In the genomic region with DNA sequence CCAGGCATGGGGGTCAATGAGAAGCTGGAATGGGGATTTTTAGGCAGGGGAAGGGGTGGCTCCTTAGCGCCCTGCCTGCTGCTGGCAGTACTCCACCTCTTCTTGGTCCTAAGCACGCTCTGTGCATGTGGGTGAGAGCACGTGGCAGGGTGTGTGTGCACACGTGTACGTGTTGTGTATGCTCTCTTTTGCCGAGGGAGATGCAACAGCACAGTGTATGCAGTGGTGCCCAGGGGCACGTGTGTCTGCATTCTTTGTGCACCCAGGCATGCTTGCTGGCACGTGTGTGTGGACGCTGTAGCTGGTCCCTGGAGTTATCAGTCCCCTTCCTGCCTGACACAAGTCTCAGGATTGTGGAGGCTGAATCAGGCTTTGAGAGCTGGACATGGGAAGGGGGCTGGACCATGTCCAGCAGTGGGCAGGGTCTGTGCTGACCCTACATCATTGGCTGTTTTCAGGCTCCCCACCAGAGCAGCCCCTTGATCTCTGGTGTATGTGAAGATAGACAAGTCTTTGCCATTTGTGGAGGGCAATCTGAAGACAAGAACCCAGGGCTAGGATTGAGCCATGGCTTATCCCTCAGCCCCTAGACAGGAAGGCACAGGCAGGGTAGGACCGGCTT, we compare ENCODE assay signal across 34 cellular contexts. TPM values are rescaled to one million over a fixed set of nuclear protein-coding genes. Genes with fewer than 3 reads are reported as not detected.
A peak's percentile ranks its signal among the peaks of the same experiment; 100 is the strongest.
DNase-seq lines count a peak whose midpoint lies in the region; ATAC-seq and TF ChIP-seq lines count a peak whose summit lies in the region.
"Had no signal": no experiment of that assay in that cellular context is flagged by ENCODE, and none has a peak within 500 bp of the region (broad histone marks: within the 10 kb centered on the region; RNA-seq: fewer than 3 reads in every experiment).

No MANE protein-coding gene starts in this region.

- peaks cover 32% of the 10 kb centered on the region for H3K27me3 Mint-ChIP-seq in H9 (ENCODE audit: low read depth)
- H3K27me3 Mint-ChIP-seq in activated T-helper 17 cell treated with anti-CD3 and anti-CD28 coated beads, Interleukin-2, amount 50 U/mL, for 72 hours: peaks cover 13% of the 10 kb centered on the region

- no peak overlapping the region for H3K27ac Mint-ChIP-seq in H9
- H3K27ac Mint-ChIP-seq in activated T-helper 17 cell treated with anti-CD3 and anti-CD28 coated beads, Interleukin-2, amount 50 U/mL, for 72 hours: peak overlapping the region; percentile 10
- H3K27ac Mint-ChIP-seq: activated CD8-positive, alpha-beta T cell treated with anti-CD3 and anti-CD28 coated beads, Interleukin-2, amount 10 ng/mL, durations not matched to agents 7 days and 5 days; activated naive CD8-positive, alpha-beta T cell treated with anti-CD3 and anti-CD28 coated beads for 36 hours; HFFc6; stimulated activated naive CD8-positive, alpha-beta T cell treated with anti-CD3 and anti-CD28 coated beads, Interleukin-15, Interleukin-2, amounts not matched to agents 100 ng/mL and 50 ng/mL, for 24 hours had no signal

- H3K4me1 ChIP-seq in H9 (ENCODE audit: insufficient read depth, low read length): peaks cover 8% of the 10 kb centered on the region; the same call in 1 of the 2 replicates

- peaks cover 22 to 31% of the 10 kb centered on the region in 2 experiments for H3K4me1 Mint-ChIP-seq in H9
- H3K4me1 Mint-ChIP-seq in activated T-helper 17 cell treated with anti-CD3 and anti-CD28 coated beads, Interleukin-2, amount 50 U/mL, for 72 hours: no peaks in the 10 kb centered on the region

- no peak overlapping the region for H2BK5ac ChIP-seq in H9 (ENCODE audit: insufficient read length, low read length)

- H3K18ac ChIP-seq in H9 (ENCODE audit: insufficient read length, low read depth, low read length): no peak overlapping the region

- no peak for TF ChIP-seq CTCF in H9 (conservative IDR thresholded peaks at IDR 0.05)

- H3K4ac ChIP-seq in H9 (ENCODE audit: low read depth, low read length): no peak overlapping the region

- no peak overlapping the region for H3T11ph ChIP-seq in H9 (ENCODE audit: low read length)

- no peak overlapping the region for H3K27ac ChIP-seq in H9 (ENCODE audit: insufficient read length, low read depth, low read length)
- H3K27ac ChIP-seq: ascending aorta, BLaER1, gastrocnemius medialis, left lung, RWPE1, skin epidermis had no signal

- no CpG with 5 or more reads among the region's 10 CpGs for WGBS in H9 (ENCODE audit: extremely low coverage, insufficient read length, low lambda C conversion rate)

- no peaks in the 10 kb centered on the region for H3K9me3 Mint-ChIP-seq in H9
- no peaks in the 10 kb centered on the region for H3K9me3 Mint-ChIP-seq in activated T-helper 17 cell treated with anti-CD3 and anti-CD28 coated beads, Interleukin-2, amount 50 U/mL, for 72 hours
- H3K9me3 Mint-ChIP-seq: activated naive CD8-positive, alpha-beta T cell treated with anti-CD3 and anti-CD28 coated beads for 36 hours; HFFc6; stimulated activated naive CD8-positive, alpha-beta T cell treated with anti-CD3 and anti-CD28 coated beads, Interleukin-15, Interleukin-2, amounts not matched to agents 100 ng/mL and 50 ng/mL, for 24 hours had no signal

- no peak overlapping the region for H2BK20ac ChIP-seq in H9 (ENCODE audit: low read depth, low read length, poor library complexity, severe bottlenecking)

- H2AFZ ChIP-seq in H9 (ENCODE audit: low read length): no peak overlapping the region

- no peak overlapping the region for H3K4me2 ChIP-seq in H9 (ENCODE audit: insufficient read depth, insufficient read length, low read length)
- H3K4me2 ChIP-seq: BLaER1 had no signal

- no peak for ATAC-seq in activated T-helper 17 cell treated with anti-CD3 and anti-CD28 coated beads, Interleukin-2, amount 50 U/mL, for 72 hours (replicated peaks)
- ATAC-seq in HG02759 (IDR thresholded peaks at IDR 0.05; ENCODE audit: unreplicated experiment) (no peak), GM18858 (IDR thresholded peaks at IDR 0.05; ENCODE audit: unreplicated experiment) (no peak)
- ATAC-seq: gastrocnemius medialis, left lung had no signal

- no peak overlapping the region for H3K14ac ChIP-seq in H9 (ENCODE audit: insufficient read depth, low read length)

- no peak overlapping the region for H3K4me3 Mint-ChIP-seq in H9
- H3K4me3 Mint-ChIP-seq in activated T-helper 17 cell treated with anti-CD3 and anti-CD28 coated beads, Interleukin-2, amount 50 U/mL, for 72 hours: no peak overlapping the region
- H3K4me3 Mint-ChIP-seq: activated CD8-positive, alpha-beta T cell treated with anti-CD3 and anti-CD28 coated beads, Interleukin-2, amount 10 ng/mL, durations not matched to agents 7 days and 5 days; activated naive CD8-positive, alpha-beta T cell treated with anti-CD3 and anti-CD28 coated beads for 36 hours; HFFc6; stimulated activated naive CD8-positive, alpha-beta T cell treated with anti-CD3 and anti-CD28 coated beads, Interleukin-15, Interleukin-2, amounts not matched to agents 100 ng/mL and 50 ng/mL, for 24 hours had no signal

- H3K23me2 ChIP-seq in H9 (ENCODE audit: insufficient read length, low read depth, low read length, poor library complexity, severe bottlenecking): peaks cover 7% of the 10 kb centered on the region

- no peak overlapping the region for H4K5ac ChIP-seq in H9 (ENCODE audit: insufficient read length, low read depth, low read length)

- H2BK12ac ChIP-seq in H9 (ENCODE audit: insufficient read length, low read depth, low read length): no peak overlapping the region

- no peak overlapping the region for H3K9ac ChIP-seq in H9 (ENCODE audit: extremely low read depth, insufficient read length, low read length)
- H3K9ac ChIP-seq: BLaER1 had no signal

- H3K27me3 ChIP-seq in H9 (ENCODE audit: insufficient read depth, low read length): no peaks in the 10 kb centered on the region

- DNase-seq in H9: no peak
- peak; percentile 27 for DNase-seq in kidney tubule cell (ENCODE audit: low spot score)
- DNase-seq in putamen (ENCODE audit: low spot score): peak; percentile 26
- DNase-seq in NOMO-1 treated with DMSO at 0.1 percent for 48 hours (lab: John Stamatoyannopoulos, UW; ENCODE audit: unreplicated experiment): no peak
- DNase-seq: ACHN; activated CD4-positive, alpha-beta T cell treated with anti-CD3 and anti-CD28 coated beads for 1 hour; activated CD8-positive, alpha-beta T cell treated with anti-CD3 and anti-CD28 coated beads, Interleukin-2, amount 10 ng/mL, durations not matched to agents 7 days and 5 days; activated effector memory CD4-positive, alpha-beta T cell treated with Interleukin-2 at 50 U/mL for 16 hours; activated naive CD8-positive, alpha-beta T cell treated with anti-CD3 and anti-CD28 coated beads for 36 hours; central memory CD4-positive, alpha-beta T cell; COR-L47; DND-41; gastrocnemius medialis; HFFc6; KG1; left lung; mesendoderm; MM.1S; NCI-H1417 treated with DMSO at 0.1 percent for 48 hours; NCI-H2081 treated with DMSO at 0.1 percent for 48 hours; NCI-H345; NCI-H774; T-helper 2 cell had no signal

- H4K20me1 ChIP-seq in H9 (ENCODE audit: control insufficient read depth, insufficient read depth, insufficient read length): no peaks in the 10 kb centered on the region

- no peak overlapping the region for H4K8ac ChIP-seq in H9 (replicated peaks; ENCODE audit: insufficient read length, low read depth, low read length)

- H2AK5ac ChIP-seq in H9 (ENCODE audit: insufficient read length, low read length): no peak overlapping the region

- no peak overlapping the region for H2BK120ac ChIP-seq in H9 (ENCODE audit: low read depth, low read length, poor library complexity, severe bottlenecking)

- H2BK15ac ChIP-seq in H9 (ENCODE audit: low read depth, low read length): no peak overlapping the region

- no peak overlapping the region for H4K91ac ChIP-seq in H9 (ENCODE audit: insufficient read length, low read depth, low read length)

- H3K56ac ChIP-seq in H9 (ENCODE audit: insufficient read length, low read depth, low read length): no peak overlapping the region

- no peaks in the 10 kb centered on the region; a peak in 1 of 7 replicates for H3K36me3 Mint-ChIP-seq in H9 (ENCODE audit: insufficient read depth in 1 of 3, low read depth in 3 of 3)
- no peaks in the 10 kb centered on the region for H3K36me3 Mint-ChIP-seq in activated T-helper 17 cell treated with anti-CD3 and anti-CD28 coated beads, Interleukin-2, amount 50 U/mL, for 72 hours (ENCODE audit: low read depth)
- H3K36me3 Mint-ChIP-seq: activated naive CD8-positive, alpha-beta T cell treated with anti-CD3 and anti-CD28 coated beads for 36 hours had no signal

- H3K23ac ChIP-seq in H9 (ENCODE audit: insufficient read length, low read depth, low read length): peak overlapping the region; percentile 36

- H3K79me2 ChIP-seq in H9 (ENCODE audit: insufficient read depth, low read length): no peaks in the 10 kb centered on the region

- no peaks in the 10 kb centered on the region for H3K79me1 ChIP-seq in H9 (ENCODE audit: insufficient read depth, low read depth, low read length, poor library complexity, severe bottlenecking)

- H3K9me3 ChIP-seq in H9 (ENCODE audit: control insufficient read depth, low read depth, low read length): no peaks in the 10 kb centered on the region
- H3K9me3 ChIP-seq: ascending aorta, BLaER1, gastrocnemius medialis, left lung had no signal

RNA-seq across cellular contexts. Expression of a gene that starts 1.9 kb away (rescaled TPM):
- 50.4 and 54.2 TPM in 2 replicates for total RNA-seq in H9 (2021)
- total RNA-seq in activated T-helper 17 cell treated with anti-CD3 and anti-CD28 coated beads, Interleukin-2, amount 50 U/mL, for 72 hours: under 1 TPM; 0.15 to 0.34 TPM
- total RNA-seq: activated CD8-positive, alpha-beta T cell treated with anti-CD3 and anti-CD28 coated beads, Interleukin-2, amount 10 ng/mL, durations not matched to agents 7 days and 5 days; ascending aorta; dermis microvascular lymphatic vessel endothelial cell; gastrocnemius medialis; HFFc6; left lung; myocyte; omental fat pad had no signal

RNA-seq across cellular contexts. Expression of a gene that starts 15.3 kb away (rescaled TPM):
- 30.9 and 36.7 TPM in 2 replicates for total RNA-seq in H9 (2021)
- 10 to 100 TPM; 19.6 to 24.5 TPM for total RNA-seq in activated T-helper 17 cell treated with anti-CD3 and anti-CD28 coated beads, Interleukin-2, amount 50 U/mL, for 72 hours
- total RNA-seq: ascending aorta had no signal

RNA-seq across cellular contexts. Expression of a gene that starts 32.0 kb away (rescaled TPM):
- 4.9 and 5.3 TPM in 2 replicates for total RNA-seq in H9 (2021)
- under 1 TPM; 0.74 to 0.84 TPM for total RNA-seq in activated T-helper 17 cell treated with anti-CD3 and anti-CD28 coated beads, Interleukin-2, amount 50 U/mL, for 72 hours
- total RNA-seq: ascending aorta had no signal

RNA-seq across cellular contexts. Expression of a gene that starts 57.9 kb away (rescaled TPM):
- total RNA-seq in H9 (2021): 0.85 and 1.0 TPM in 2 replicates
- 10 to 100 TPM; 68.6 to 94.2 TPM for total RNA-seq in activated T-helper 17 cell treated with anti-CD3 and anti-CD28 coated beads, Interleukin-2, amount 50 U/mL, for 72 hours

RNA-seq across cellular contexts. Expression of a gene that starts 58.0 kb away (rescaled TPM):
- total RNA-seq in H9 (2021): 10.0 and 10.9 TPM in 2 replicates
- 10 to 100 TPM in 1 of 2 donors, 1 to 10 TPM in 1; 4.6 to 15.8 TPM for total RNA-seq in activated T-helper 17 cell treated with anti-CD3 and anti-CD28 coated beads, Interleukin-2, amount 50 U/mL, for 72 hours

Comparison
In these comparisons a context has a peak if more than half of its experiments do, and no peak if none do; other contexts are left out.
1. DNase-seq: peak in kidney tubule cell (single experiment) and putamen (single experiment); none in H9 (single experiment) and NOMO-1 treated with DMSO at 0.1 percent for 48 hours (single experiment).
2. RNA of a gene that starts 1.9 kb away (total RNA-seq): 50.4 to 54.2 TPM in H9; 0.15 to 0.34 TPM in activated T-helper 17 cell treated with anti-CD3 and anti-CD28 coated beads, Interleukin-2, amount 50 U/mL, for 72 hours; every median in the first group is over 10 times any median in the second.